Comparison of ENCODE assay signal across 21 cellular contexts in genomic region chr9:121776739-121777637, GRCh38.
"Had no signal": no experiment of that assay in that cellular context is flagged by ENCODE, and none has a peak within 500 bp of the region (broad histone marks: within the 10 kb centered on the region; RNA-seq: fewer than 3 reads in every experiment).

No MANE protein-coding gene starts in this region.

- H3K4me3 ChIP-seq: body of pancreas, esophagus muscularis mucosa, smooth muscle cell had no signal

- H3K27ac ChIP-seq: body of pancreas, neutrophil had no signal

- DNase-seq: activated CD4-positive, alpha-beta T cell treated with anti-CD3 and anti-CD28 coated beads, Interleukin-2, amount 50 U/mL, for 4 hours; activated gamma-delta T cell; activated naive CD4-positive, alpha-beta T cell treated with anti-CD3 and anti-CD28 coated beads, Interleukin-2, amount 50 U/mL, for 16 hours; activated naive CD8-positive, alpha-beta T cell treated with anti-CD3 and anti-CD28 coated beads, Interleukin-2, amount 50 U/mL, for 24 hours; activated T-cell treated with anti-CD3 and anti-CD28 coated beads, Interleukin-2, amount 50 U/mL, for 48 hours; anterior cingulate cortex; central memory CD4-positive, alpha-beta T cell; effector memory CD8-positive, alpha-beta T cell; hypothalamus; midbrain; stimulated activated CD4-positive, alpha-beta T cell treated with anti-CD3 and anti-CD28 coated beads, Interleukin-2, amount 100 ng/mL, for 48 hours; stimulated activated CD8-positive, alpha-beta memory T cell treated with anti-CD3 and anti-CD28 coated beads, Interleukin-4, amount 100 ng/mL, for 48 hours; stimulated activated naive B cell treated with anti-CD40 and anti-IgM and Interleukin-4, amounts not matched to agents 10 μg/mL and 1 μg/mL and 100 μg/mL, for 72 hours; T-cell had no signal

- H3K27me3 ChIP-seq: body of pancreas, esophagus muscularis mucosa, neutrophil had no signal

- ATAC-seq: activated CD4-positive, alpha-beta T cell treated with anti-CD3 and anti-CD28 coated beads for 36 hours; activated naive CD8-positive, alpha-beta T cell treated with anti-CD3 and anti-CD28 coated beads, Interleukin-2, amount 50 U/mL, for 24 hours; body of pancreas; effector memory CD8-positive, alpha-beta T cell; natural killer cell treated with Interleukin-12 subunit alpha and Interleukin-12 subunit beta and Interleukin-15 and Interleukin-18, amount 100 ng/mL, for 72 hours; sciatic nerve; stimulated activated naive B cell treated with anti-CD40 and anti-IgM and Interleukin-4, amounts not matched to agents 10 μg/mL and 1 μg/mL and 100 μg/mL, for 72 hours; T-cell had no signal
